10 cellular contexts compared by ENCODE assay signal in the genomic region with DNA sequence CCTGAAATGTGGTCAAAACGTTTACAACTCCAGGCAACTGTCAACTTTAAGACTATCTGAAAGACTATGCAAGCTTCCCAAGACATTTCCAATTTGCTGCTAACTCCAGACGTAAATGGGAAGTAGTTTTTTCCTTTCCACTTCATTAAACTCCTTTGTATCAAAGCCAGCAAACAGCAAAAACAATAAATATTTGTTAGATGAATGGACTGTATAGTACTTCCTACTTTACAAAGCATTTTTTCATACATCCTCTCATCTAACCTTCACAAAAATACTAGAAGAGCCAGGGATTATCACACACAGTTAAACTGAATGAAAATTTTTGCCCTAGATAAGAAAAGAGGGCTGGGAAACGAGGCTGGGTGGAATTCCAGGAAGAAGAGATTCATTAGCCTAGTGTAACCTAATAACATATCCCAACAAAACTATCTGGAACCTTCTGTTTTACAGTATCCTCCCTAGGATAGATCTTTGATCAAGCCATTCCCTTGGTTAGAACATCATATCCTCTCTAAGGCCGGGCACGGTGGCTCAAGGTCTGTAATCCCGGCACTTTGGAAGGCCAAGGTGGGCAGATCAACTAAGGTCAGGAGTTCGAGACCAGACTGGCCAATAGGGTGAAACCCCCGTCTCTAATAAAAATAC. TPM values are rescaled to one million over a fixed set of nuclear protein-coding genes. Genes with fewer than 3 reads are reported as not detected.
DNase-seq lines count a peak whose midpoint lies in the region; ATAC-seq and TF ChIP-seq lines count a peak whose summit lies in the region.
"Had no signal": no experiment of that assay in that cellular context is flagged by ENCODE, and none has a peak within 500 bp of the region (broad histone marks: within the 10 kb centered on the region; RNA-seq: fewer than 3 reads in every experiment).

No MANE protein-coding gene starts in this region.

- CTCF ChIA-PET in Panc1 (lab: Charles Lee) = no interaction called here

- no peaks in the 10 kb centered on the region for H3K9me3 Mint-ChIP-seq in effector memory CD8-positive, alpha-beta T cell
- no peaks in the 10 kb centered on the region for H3K9me3 Mint-ChIP-seq in neural progenitor cell

- H3K27ac Mint-ChIP-seq in effector memory CD8-positive, alpha-beta T cell = peak overlapping the region; percentile 93 to 96
- no peak overlapping the region for H3K27ac Mint-ChIP-seq in neural progenitor cell

- peak overlapping the region in 1 of 2 donors; percentile 1 for H3K4me3 Mint-ChIP-seq in effector memory CD8-positive, alpha-beta T cell
- H3K4me3 Mint-ChIP-seq in neural progenitor cell = no peak overlapping the region

- peak overlapping the region; percentile 3 for H3K4me2 ChIP-seq in DOHH2 (ENCODE audit: low read length)
- H3K4me2 ChIP-seq in neural progenitor cell = peak overlapping the region; percentile 19

- H3K36me3 Mint-ChIP-seq in effector memory CD8-positive, alpha-beta T cell (ENCODE audit: insufficient read depth) = peaks cover 58% of the 10 kb centered on the region
- H3K36me3 Mint-ChIP-seq in neural progenitor cell = peaks cover 14% of the 10 kb centered on the region

- H4K20me1 ChIP-seq in DOHH2 (ENCODE audit: control insufficient read depth, insufficient read depth, low read depth, low read length) = peaks cover 14% of the 10 kb centered on the region; the same call in 1 of the 2 replicates
- peaks cover 88% of the 10 kb centered on the region for H4K20me1 ChIP-seq in neural progenitor cell (ENCODE audit: low read depth)

- in situ Hi-C loops in Panc1 (cut with HindIII; ENCODE audit: low pct_unique_long_range_greater_than_20kb, low sequenced_read_pairs) = no loop called here

- H3F3A ChIP-seq in DOHH2 (ENCODE audit: control insufficient read depth, insufficient read depth) = 0 out of 2 replicates have a peak, but pooled peaks cover 4% of the 10 kb centered on the region
- H3F3A ChIP-seq in neural progenitor cell (ENCODE audit: low read depth) = no peaks in the 10 kb centered on the region

- no peak overlapping the region for H2AFZ ChIP-seq in neural progenitor cell (replicated peaks)

- H3K9ac ChIP-seq in neural progenitor cell = no peak overlapping the region

- peaks cover 71% of the 10 kb centered on the region for H3K36me3 ChIP-seq in DOHH2 (ENCODE audit: control insufficient read depth, low read length)
- peaks cover 25% of the 10 kb centered on the region for H3K36me3 ChIP-seq in Panc1 (ENCODE audit: control insufficient read depth, insufficient read depth, low read length)
- H3K36me3 ChIP-seq in neural progenitor cell = peaks cover under 1% of the 10 kb centered on the region

- POLR2A ChIA-PET in Panc1 (lab: Charles Lee) = no interaction called here

- H3K4me3 ChIP-seq in DOHH2 (ENCODE audit: low read length) (no peak overlapping the region), Panc1 (ENCODE audit: low read depth in 2 of 2, low read length in 2 of 2) (no peak overlapping the region), neural progenitor cell (no peak overlapping the region)
- H3K4me3 ChIP-seq: SJSA1 had no signal

- intact Hi-C loops in Panc1 (cut with micrococcal nuclease; ENCODE audit: unreplicated experiment) = no loop called here

- no peaks in the 10 kb centered on the region for H3K27me3 ChIP-seq in DOHH2 (ENCODE audit: control insufficient read depth, low read length)
- H3K27me3 ChIP-seq in Panc1 (ENCODE audit: control insufficient read depth, insufficient read depth, low read length) = no peaks in the 10 kb centered on the region
- H3K27me3 ChIP-seq in neural progenitor cell = no peaks in the 10 kb centered on the region
- H3K27me3 ChIP-seq: SJSA1 had no signal

- no peaks in the 10 kb centered on the region for H3K27me3 Mint-ChIP-seq in effector memory CD8-positive, alpha-beta T cell
- no peaks in the 10 kb centered on the region for H3K27me3 Mint-ChIP-seq in neural progenitor cell (ENCODE audit: insufficient read depth, low read depth)

- TSS peak; percentile 6 for BruUV-seq in Panc1 (replicated peaks; lab: Mats Ljungman, UMichigan)

- no peak for TF ChIP-seq CTCF in DOHH2 (IDR thresholded peaks at IDR 0.05; ENCODE audit: low read depth, low read length, poor library complexity, severe bottlenecking)
- no peak for TF ChIP-seq CTCF in Panc1 (IDR thresholded peaks at IDR 0.05)
- no peak for TF ChIP-seq CTCF in neural progenitor cell (IDR thresholded peaks at IDR 0.05)

- no peak for DNase-seq in Panc1 (ENCODE audit: low read depth, low spot score)
- no peak for DNase-seq in effector memory CD8-positive, alpha-beta T cell
- no peak for DNase-seq in neural progenitor cell (ENCODE audit: low spot score)
- no peak for DNase-seq in GF-D8 (lab: John Stamatoyannopoulos, UW)
- DNase-seq in stimulated activated CD4-positive, alpha-beta T cell treated with anti-CD3 and anti-CD28 coated beads, Interleukin-4, amount 100 ng/mL, for 4 hours = no peak
- DNase-seq: activated CD8-positive, alpha-beta memory T cell treated with anti-CD3 and anti-CD28 coated beads, Interleukin-2, amount 50 U/mL, for 48 hours; NCI-H2171 treated with DMSO at 0.1 percent for 48 hours had no signal

- no peaks in the 10 kb centered on the region for H3K9me2 ChIP-seq in DOHH2 (replicated peaks; ENCODE audit: control insufficient read depth, low read length)

- H3K9me3 ChIP-seq in DOHH2 (ENCODE audit: control insufficient read depth, insufficient read depth, low read length) (no peaks in the 10 kb centered on the region), Panc1 (ENCODE audit: control insufficient read depth, insufficient read depth, low read depth, low read length) (no peaks in the 10 kb centered on the region), neural progenitor cell (ENCODE audit: low read depth) (no peaks in the 10 kb centered on the region)
- H3K9me3 ChIP-seq: SJSA1 had no signal

- ATAC-seq in Panc1 (no peak), HG02938 (IDR thresholded peaks at IDR 0.05; ENCODE audit: unreplicated experiment) (no peak)
- no peak for ATAC-seq in effector memory CD8-positive, alpha-beta T cell (replicated peaks)

- H3K4me1 ChIP-seq in DOHH2 (ENCODE audit: control insufficient read depth, low read length) (peaks cover 28% of the 10 kb centered on the region), Panc1 (ENCODE audit: control insufficient read depth, insufficient read depth, low read length) (peaks cover 14% of the 10 kb centered on the region), neural progenitor cell (peaks cover 8% of the 10 kb centered on the region)

- H3K27ac ChIP-seq in DOHH2 (ENCODE audit: low read depth, low read length) (no peak overlapping the region), Panc1 (ENCODE audit: low read length) (no peak overlapping the region), neural progenitor cell (no peak overlapping the region)
- H3K27ac ChIP-seq: SJSA1 had no signal

- H3K79me2 ChIP-seq in DOHH2 (ENCODE audit: control insufficient read depth, low read length) = peaks cover 100% of the 10 kb centered on the region
- peaks cover 100% of the 10 kb centered on the region for H3K79me2 ChIP-seq in neural progenitor cell (ENCODE audit: low read depth)

- peaks cover 30 to 64% of the 10 kb centered on the region in 2 donors for H3K4me1 Mint-ChIP-seq in effector memory CD8-positive, alpha-beta T cell (ENCODE audit: low read depth in 2 of 2)
- peaks cover 13% of the 10 kb centered on the region for H3K4me1 Mint-ChIP-seq in neural progenitor cell

RNA-seq across cellular contexts. Expression of gene NUP98, which starts 10.4 kb away (rescaled TPM):
- 244 TPM for total RNA-seq in Panc1 (2021; ENCODE audit: unreplicated experiment)
- 150 TPM for polyA plus RNA-seq in Panc1 (2012; ENCODE audit: insufficient read length)
- total RNA-seq in neural progenitor cell (ENCODE audit: low replicate concordance) = 94.8 and 106 TPM in 2 replicates

RNA-seq across cellular contexts. Expression of gene PGAP2, which starts 21.5 kb away (rescaled TPM):
- total RNA-seq in Panc1 (2021; ENCODE audit: unreplicated experiment) (72.2 TPM), neural progenitor cell (ENCODE audit: low replicate concordance) (10.0 and 37.4 TPM in 2 replicates)
- polyA plus RNA-seq in Panc1 (2012; ENCODE audit: insufficient read length) = 95.3 TPM

RNA-seq across cellular contexts. Expression of gene RHOG, which starts 53.9 kb away (rescaled TPM):
- total RNA-seq in Panc1 (2021; ENCODE audit: unreplicated experiment) (156 TPM), neural progenitor cell (ENCODE audit: low replicate concordance) (5.9 and 19.9 TPM in 2 replicates)
- 219 TPM for polyA plus RNA-seq in Panc1 (2012; ENCODE audit: insufficient read length)
